Comparison of ENCODE assay signal across 1 cellular context in genomic region chr7:22153427-22154106, GRCh38.
TF ChIP-seq lines count a peak whose summit lies in the region.

No MANE protein-coding gene starts in this region.

TF ChIP-seq in GM23338, 12 proteins besides CTCF, POLR2A, EP300 and RAD21 (continued from another document):
- TF ChIP-seq, protein P1, sequence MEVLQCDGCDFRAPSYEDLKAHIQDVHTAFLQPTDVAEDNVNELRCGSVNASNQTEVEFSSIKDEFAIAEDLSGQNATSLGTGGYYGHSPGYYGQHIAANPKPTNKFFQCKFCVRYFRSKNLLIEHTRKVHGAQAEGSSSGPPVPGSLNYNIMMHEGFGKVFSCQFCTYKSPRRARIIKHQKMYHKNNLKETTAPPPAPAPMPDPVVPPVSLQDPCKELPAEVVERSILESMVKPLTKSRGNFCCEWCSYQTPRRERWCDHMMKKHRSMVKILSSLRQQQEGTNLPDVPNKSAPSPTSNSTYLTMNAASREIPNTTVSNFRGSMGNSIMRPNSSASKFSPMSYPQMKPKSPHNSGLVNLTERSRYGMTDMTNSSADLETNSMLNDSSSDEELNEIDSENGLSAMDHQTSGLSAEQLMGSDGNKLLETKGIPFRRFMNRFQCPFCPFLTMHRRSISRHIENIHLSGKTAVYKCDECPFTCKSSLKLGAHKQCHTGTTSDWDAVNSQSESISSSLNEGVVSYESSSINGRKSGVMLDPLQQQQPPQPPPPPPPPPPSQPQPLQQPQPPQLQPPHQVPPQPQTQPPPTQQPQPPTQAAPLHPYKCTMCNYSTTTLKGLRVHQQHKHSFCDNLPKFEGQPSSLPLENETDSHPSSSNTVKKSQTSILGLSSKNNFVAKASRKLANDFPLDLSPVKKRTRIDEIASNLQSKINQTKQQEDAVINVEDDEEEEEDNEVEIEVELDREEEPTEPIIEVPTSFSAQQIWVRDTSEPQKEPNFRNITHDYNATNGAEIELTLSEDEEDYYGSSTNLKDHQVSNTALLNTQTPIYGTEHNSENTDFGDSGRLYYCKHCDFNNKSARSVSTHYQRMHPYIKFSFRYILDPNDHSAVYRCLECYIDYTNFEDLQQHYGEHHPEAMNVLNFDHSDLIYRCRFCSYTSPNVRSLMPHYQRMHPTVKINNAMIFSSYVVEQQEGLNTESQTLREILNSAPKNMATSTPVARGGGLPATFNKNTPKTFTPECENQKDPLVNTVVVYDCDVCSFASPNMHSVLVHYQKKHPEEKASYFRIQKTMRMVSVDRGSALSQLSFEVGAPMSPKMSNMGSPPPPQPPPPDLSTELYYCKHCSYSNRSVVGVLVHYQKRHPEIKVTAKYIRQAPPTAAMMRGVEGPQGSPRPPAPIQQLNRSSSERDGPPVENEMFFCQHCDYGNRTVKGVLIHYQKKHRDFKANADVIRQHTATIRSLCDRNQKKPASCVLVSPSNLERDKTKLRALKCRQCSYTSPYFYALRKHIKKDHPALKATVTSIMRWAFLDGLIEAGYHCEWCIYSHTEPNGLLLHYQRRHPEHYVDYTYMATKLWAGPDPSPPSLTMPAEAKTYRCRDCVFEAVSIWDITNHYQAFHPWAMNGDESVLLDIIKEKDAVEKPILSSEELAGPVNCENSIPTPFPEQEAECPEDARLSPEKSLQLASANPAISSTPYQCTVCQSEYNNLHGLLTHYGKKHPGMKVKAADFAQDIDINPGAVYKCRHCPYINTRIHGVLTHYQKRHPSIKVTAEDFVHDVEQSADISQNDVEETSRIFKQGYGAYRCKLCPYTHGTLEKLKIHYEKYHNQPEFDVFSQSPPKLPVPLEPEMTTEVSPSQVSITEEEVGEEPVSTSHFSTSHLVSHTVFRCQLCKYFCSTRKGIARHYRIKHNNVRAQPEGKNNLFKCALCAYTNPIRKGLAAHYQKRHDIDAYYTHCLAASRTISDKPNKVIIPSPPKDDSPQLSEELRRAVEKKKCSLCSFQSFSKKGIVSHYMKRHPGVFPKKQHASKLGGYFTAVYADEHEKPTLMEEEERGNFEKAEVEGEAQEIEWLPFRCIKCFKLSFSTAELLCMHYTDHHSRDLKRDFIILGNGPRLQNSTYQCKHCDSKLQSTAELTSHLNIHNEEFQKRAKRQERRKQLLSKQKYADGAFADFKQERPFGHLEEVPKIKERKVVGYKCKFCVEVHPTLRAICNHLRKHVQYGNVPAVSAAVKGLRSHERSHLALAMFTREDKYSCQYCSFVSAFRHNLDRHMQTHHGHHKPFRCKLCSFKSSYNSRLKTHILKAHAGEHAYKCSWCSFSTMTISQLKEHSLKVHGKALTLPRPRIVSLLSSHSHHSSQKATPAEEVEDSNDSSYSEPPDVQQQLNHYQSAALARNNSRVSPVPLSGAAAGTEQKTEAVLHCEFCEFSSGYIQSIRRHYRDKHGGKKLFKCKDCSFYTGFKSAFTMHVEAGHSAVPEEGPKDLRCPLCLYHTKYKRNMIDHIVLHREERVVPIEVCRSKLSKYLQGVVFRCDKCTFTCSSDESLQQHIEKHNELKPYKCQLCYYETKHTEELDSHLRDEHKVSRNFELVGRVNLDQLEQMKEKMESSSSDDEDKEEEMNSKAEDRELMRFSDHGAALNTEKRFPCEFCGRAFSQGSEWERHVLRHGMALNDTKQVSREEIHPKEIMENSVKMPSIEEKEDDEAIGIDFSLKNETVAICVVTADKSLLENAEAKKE (CRISPR knock-in tag; IDR thresholded peaks at IDR 0.05): no peak
- TF ChIP-seq, protein P2, sequence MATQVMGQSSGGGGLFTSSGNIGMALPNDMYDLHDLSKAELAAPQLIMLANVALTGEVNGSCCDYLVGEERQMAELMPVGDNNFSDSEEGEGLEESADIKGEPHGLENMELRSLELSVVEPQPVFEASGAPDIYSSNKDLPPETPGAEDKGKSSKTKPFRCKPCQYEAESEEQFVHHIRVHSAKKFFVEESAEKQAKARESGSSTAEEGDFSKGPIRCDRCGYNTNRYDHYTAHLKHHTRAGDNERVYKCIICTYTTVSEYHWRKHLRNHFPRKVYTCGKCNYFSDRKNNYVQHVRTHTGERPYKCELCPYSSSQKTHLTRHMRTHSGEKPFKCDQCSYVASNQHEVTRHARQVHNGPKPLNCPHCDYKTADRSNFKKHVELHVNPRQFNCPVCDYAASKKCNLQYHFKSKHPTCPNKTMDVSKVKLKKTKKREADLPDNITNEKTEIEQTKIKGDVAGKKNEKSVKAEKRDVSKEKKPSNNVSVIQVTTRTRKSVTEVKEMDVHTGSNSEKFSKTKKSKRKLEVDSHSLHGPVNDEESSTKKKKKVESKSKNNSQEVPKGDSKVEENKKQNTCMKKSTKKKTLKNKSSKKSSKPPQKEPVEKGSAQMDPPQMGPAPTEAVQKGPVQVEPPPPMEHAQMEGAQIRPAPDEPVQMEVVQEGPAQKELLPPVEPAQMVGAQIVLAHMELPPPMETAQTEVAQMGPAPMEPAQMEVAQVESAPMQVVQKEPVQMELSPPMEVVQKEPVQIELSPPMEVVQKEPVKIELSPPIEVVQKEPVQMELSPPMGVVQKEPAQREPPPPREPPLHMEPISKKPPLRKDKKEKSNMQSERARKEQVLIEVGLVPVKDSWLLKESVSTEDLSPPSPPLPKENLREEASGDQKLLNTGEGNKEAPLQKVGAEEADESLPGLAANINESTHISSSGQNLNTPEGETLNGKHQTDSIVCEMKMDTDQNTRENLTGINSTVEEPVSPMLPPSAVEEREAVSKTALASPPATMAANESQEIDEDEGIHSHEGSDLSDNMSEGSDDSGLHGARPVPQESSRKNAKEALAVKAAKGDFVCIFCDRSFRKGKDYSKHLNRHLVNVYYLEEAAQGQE (IDR thresholded peaks at IDR 0.05; ENCODE audit: unreplicated experiment): no peak
- no peak for TF ChIP-seq POLR2AphosphoS5 (IDR thresholded peaks at IDR 0.05; ENCODE audit: low read depth)
